In the genomic region with DNA sequence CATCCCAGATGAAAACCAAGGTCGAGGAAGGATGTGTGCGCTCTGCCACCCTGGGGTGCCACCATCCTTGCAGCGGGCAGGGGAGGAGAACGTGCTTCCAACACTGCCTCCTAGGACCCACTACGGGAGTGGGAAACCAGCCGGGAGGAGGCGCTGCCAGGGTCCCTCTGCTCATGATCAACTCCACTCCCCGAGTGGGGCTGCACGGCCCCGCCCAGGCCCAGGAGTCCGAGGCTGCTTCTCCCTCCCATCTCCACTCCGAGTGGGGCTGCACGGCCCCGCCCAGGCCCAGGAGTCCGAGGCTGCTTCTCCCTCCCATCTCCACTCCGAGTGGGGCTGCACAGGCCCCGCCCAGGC, we compare ENCODE assay signal across 10 cellular contexts. TPM values are rescaled to one million over a fixed set of nuclear protein-coding genes. Genes with fewer than 3 reads are reported as not detected.
"Had no signal": no experiment of that assay in that cellular context is flagged by ENCODE, and none has a peak within 500 bp of the region (broad histone marks: within the 10 kb centered on the region; RNA-seq: fewer than 3 reads in every experiment).

No MANE protein-coding gene starts in this region.

RNA-seq across cellular contexts. Expression of a gene that starts 30.3 kb away (rescaled TPM):
- total RNA-seq: activated CD4-positive, alpha-beta T cell treated with anti-CD3 and anti-CD28 coated beads, Interleukin-2, amount 10 ng/mL, durations not matched to agents 24 days and 14 days; activated CD8-positive, alpha-beta T cell treated with anti-CD3 and anti-CD28 coated beads for 36 hours; activated naive CD4-positive, alpha-beta T cell treated with anti-CD3 and anti-CD28 coated beads for 36 hours; activated naive CD4-positive, alpha-beta T cell treated with anti-CD3 and anti-CD28 coated beads, Interleukin-2, amount 50 U/mL, for 72 hours; activated T-cell treated with anti-CD3 and anti-CD28 coated beads, Interleukin-2, amount 50 U/mL, for 4 hours; activated T-helper 1 cell treated with anti-CD3 and anti-CD28 coated beads, Interleukin-12 subunit alpha, Interleukin-12 subunit beta, Interleukin-2, Interleukin-4 antibody, amounts not matched to agents 30 ng/mL and 10 ng/mL and 1 ng/mL, durations not matched to agents 14 hours and 24 hours and 36 hours; bronchial epithelial cell; LHCN-M2; NCI-H460; T-helper 1 cell treated with Interleukin-12 subunit alpha and Interleukin-12 subunit beta and Interleukin-4 antibody, amounts not matched to agents 30 ng/mL and 1 ng/mL, for 36 hours had no signal
